In the genomic region with DNA sequence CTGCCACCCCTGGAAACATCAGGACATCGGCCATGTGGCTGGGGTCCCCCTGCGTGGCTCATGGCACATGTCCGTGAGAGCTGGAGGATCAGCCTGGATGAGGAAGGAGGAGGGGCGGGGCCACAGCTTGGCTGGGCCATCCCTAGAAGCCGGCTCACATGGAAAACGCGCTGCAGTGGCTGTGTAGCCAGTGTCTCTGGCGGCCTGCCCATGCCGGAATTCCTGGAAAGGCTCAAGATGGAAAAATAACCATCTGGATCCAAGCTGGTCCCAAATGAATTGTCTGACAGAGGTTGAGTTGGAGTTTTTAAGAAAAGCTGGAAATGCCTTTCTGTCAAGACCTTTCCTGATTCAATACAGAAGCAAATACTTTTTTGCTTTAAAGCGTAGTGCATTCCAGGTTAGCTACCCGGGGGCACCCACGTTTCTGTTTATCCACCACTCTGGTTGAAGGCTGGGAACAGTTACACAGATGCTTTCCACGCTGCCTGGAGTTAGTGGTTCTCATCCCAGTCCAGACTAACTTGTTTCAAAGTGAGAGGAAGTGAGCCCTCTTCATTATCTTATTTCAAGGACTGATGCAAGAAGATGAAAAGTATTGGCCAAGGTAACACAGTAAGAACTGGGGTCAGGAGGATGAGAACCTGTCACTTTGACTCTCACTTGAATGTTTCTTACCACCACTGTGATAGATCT, we compare ENCODE assay signal across 9 cellular contexts.
A peak's percentile ranks its signal among the peaks of the same experiment; 100 is the strongest.
DNase-seq lines count a peak whose midpoint lies in the region; ATAC-seq, FAIRE-seq and TF ChIP-seq lines count a peak whose summit lies in the region.
"Had no signal": no experiment of that assay in that cellular context is flagged by ENCODE, and none has a peak within 500 bp of the region (broad histone marks: within the 10 kb centered on the region; RNA-seq: fewer than 3 reads in every experiment).

No MANE protein-coding gene starts in this region.

- H3K9me2 ChIP-seq in GM23248 (ENCODE audit: insufficient read depth): no peaks in the 10 kb centered on the region
- no peaks in the 10 kb centered on the region for H3K9me2 ChIP-seq in hepatocyte (replicated peaks; ENCODE audit: insufficient read depth)

- WGBS in GM23248 (ENCODE audit: low coverage in 1 of 2, low lambda C conversion rate in 2 of 2, missing lambda C conversion rate in 2 of 2), 2 experiments: 4% methylated on average over 13 of the region's 13 CpGs
- WGBS in body of pancreas, 2 donors: 69% methylated on average over 13 of the region's 13 CpGs
- WGBS in hepatocyte (ENCODE audit: low lambda C conversion rate, missing lambda C conversion rate): 48% methylated on average over 13 of the region's 13 CpGs
- 51 to 85% (median 78%) methylated on average over 13 of the region's 13 CpGs for WGBS in small intestine, 3 donors

- H3K9me3 ChIP-seq in GM23248 (ENCODE audit: low read depth): no peaks in the 10 kb centered on the region
- no peaks in the 10 kb centered on the region for H3K9me3 ChIP-seq in body of pancreas
- H3K9me3 ChIP-seq in hepatocyte (ENCODE audit: low read depth): no peaks in the 10 kb centered on the region
- no peaks in the 10 kb centered on the region for H3K9me3 ChIP-seq in skeletal muscle satellite cell (replicated peaks; ENCODE audit: low read length)
- H3K9me3 ChIP-seq in small intestine (ENCODE audit: control insufficient read depth, low read depth): no peaks in the 10 kb centered on the region

- no peaks in the 10 kb centered on the region for H3K79me2 ChIP-seq in GM23248 (ENCODE audit: insufficient read depth)
- no peaks in the 10 kb centered on the region for H3K79me2 ChIP-seq in hepatocyte

- no peak for TF ChIP-seq CTCF in body of pancreas (IDR thresholded peaks at IDR 0.05)
- TF ChIP-seq CTCF in hepatocyte (IDR thresholded peaks at IDR 0.05; ENCODE audit: poor library complexity): no peak

- H3K27me3 ChIP-seq in GM23248 (replicated peaks; ENCODE audit: insufficient read depth) (no peaks in the 10 kb centered on the region), body of pancreas (no peaks in the 10 kb centered on the region), hepatocyte (no peaks in the 10 kb centered on the region), skeletal muscle satellite cell (ENCODE audit: control insufficient read depth, insufficient read depth, low read length) (no peaks in the 10 kb centered on the region), small intestine (ENCODE audit: control insufficient read depth in 2 of 2, insufficient read depth in 2 of 2, low read length in 2 of 2) (no peaks in the 10 kb centered on the region)

- H4K20me1 ChIP-seq in GM23248 (ENCODE audit: insufficient read depth): no peaks in the 10 kb centered on the region
- H4K20me1 ChIP-seq in hepatocyte (ENCODE audit: insufficient read depth, poor library complexity, severe bottlenecking): no peaks in the 10 kb centered on the region

- H2AFZ ChIP-seq in GM23248 (no peak overlapping the region), hepatocyte (no peak overlapping the region)

- DNase-seq in GM23248: peak; percentile 89
- DNase-seq in body of pancreas: peak; percentile 64 to 79 (median 74)
- DNase-seq in hepatocyte (ENCODE audit: low spot score): peak; percentile 85
- DNase-seq in DMS79 (lab: John Stamatoyannopoulos, UW): no peak
- DNase-seq in small intestine: no peak
- DNase-seq: NCI-H748 treated with DMSO at 0.1 percent for 48 hours had no signal

- H3K27ac ChIP-seq in GM23248 (peak overlapping the region; percentile 84), body of pancreas (no peak overlapping the region), hepatocyte (peak overlapping the region; percentile 48), small intestine (ENCODE audit: low read depth in 1 of 2, low read length in 1 of 2) (no peak overlapping the region)

- in situ Hi-C loops in GM23248 (cut with MboI): loop anchor here (10.0 to 25.0 kb wide), 3 partner anchors 427 to 750 kb away; partner anchors contain the start of gene ATXN1

- ATAC-seq in body of pancreas: peak; percentile 64
- no peak for ATAC-seq in GM19467 (IDR thresholded peaks at IDR 0.05; ENCODE audit: unreplicated experiment)
- no peak for ATAC-seq in HG02973 (IDR thresholded peaks at IDR 0.05; ENCODE audit: unreplicated experiment)

- FAIRE-seq in small intestine (lab: Jason Lieb, UNC): no peak

- intact Hi-C loops in body of pancreas (cut with DNase I): loop anchor here (5.0 to 10.0 kb wide), 2 partner anchors 167 to 420 kb away; no protein-coding TSS in a partner anchor

- H3K4me3 ChIP-seq in GM23248: peak overlapping the region; percentile 25; the same call in 1 of the 2 replicates
- H3K4me3 ChIP-seq in body of pancreas: no peak overlapping the region
- no peak overlapping the region for H3K4me3 ChIP-seq in hepatocyte
- H3K4me3 ChIP-seq in skeletal muscle satellite cell (ENCODE audit: low read length): no peak overlapping the region
- H3K4me3 ChIP-seq in small intestine (ENCODE audit: low read depth in 1 of 2, low read length in 2 of 2): no peak overlapping the region

- peaks cover 49% of the 10 kb centered on the region for H3F3A ChIP-seq in GM23248 (ENCODE audit: insufficient read depth)

- peak overlapping the region; percentile 67 for H3K4me2 ChIP-seq in GM23248 (ENCODE audit: unreplicated experiment)
- no peak overlapping the region for H3K4me2 ChIP-seq in hepatocyte
- peak overlapping the region; percentile 21 for H3K4me2 ChIP-seq in skeletal muscle satellite cell (ENCODE audit: low read length)

- H3K36me3 ChIP-seq in GM23248 (ENCODE audit: low read depth): no peaks in the 10 kb centered on the region
- no peaks in the 10 kb centered on the region for H3K36me3 ChIP-seq in body of pancreas (replicated peaks in 1 of 2; ENCODE audit: insufficient read depth in 1 of 2, low read depth in 2 of 2)
- H3K36me3 ChIP-seq in hepatocyte (replicated peaks; ENCODE audit: insufficient read depth, low read depth): no peaks in the 10 kb centered on the region
- H3K36me3 ChIP-seq in skeletal muscle satellite cell (ENCODE audit: insufficient read depth, low read length): no peaks in the 10 kb centered on the region
- H3K36me3 ChIP-seq in small intestine (ENCODE audit: control insufficient read depth in 2 of 2, insufficient read depth in 2 of 2, low read length in 2 of 2): no peaks in the 10 kb centered on the region

- H3K4me1 ChIP-seq in GM23248 (ENCODE audit: insufficient read depth) (peaks cover 65% of the 10 kb centered on the region), body of pancreas (peaks cover 6% of the 10 kb centered on the region), hepatocyte (ENCODE audit: insufficient read depth) (peaks cover 14% of the 10 kb centered on the region), skeletal muscle satellite cell (ENCODE audit: control insufficient read depth, insufficient read depth, low read length) (peaks cover 52% of the 10 kb centered on the region), small intestine (ENCODE audit: control insufficient read depth in 2 of 2, insufficient read depth in 1 of 2, low read depth in 1 of 2, low read length in 1 of 2) (peaks cover 0 to under 1% of the 10 kb centered on the region in 2 donors)

- H3K9ac ChIP-seq in GM23248: peak overlapping the region; percentile 69
- no peak overlapping the region for H3K9ac ChIP-seq in skeletal muscle satellite cell (ENCODE audit: low read depth, low read length)

- TF ChIP-seq POLR2A in body of pancreas (IDR thresholded peaks at IDR 0.05): no peak

Comparison
In these comparisons a context has a peak if more than half of its experiments do, and no peak if none do; other contexts are left out.
1. DNase-seq: peak in GM23248 (single experiment), body of pancreas (4 of 4) and hepatocyte (single experiment); none in DMS79 (single experiment) and small intestine (single experiment).
2. H3K27ac ChIP-seq: peak in GM23248 (single experiment) and hepatocyte (single experiment); none in body of pancreas (0 of 4) and small intestine (0 of 2).